In the genomic region with DNA sequence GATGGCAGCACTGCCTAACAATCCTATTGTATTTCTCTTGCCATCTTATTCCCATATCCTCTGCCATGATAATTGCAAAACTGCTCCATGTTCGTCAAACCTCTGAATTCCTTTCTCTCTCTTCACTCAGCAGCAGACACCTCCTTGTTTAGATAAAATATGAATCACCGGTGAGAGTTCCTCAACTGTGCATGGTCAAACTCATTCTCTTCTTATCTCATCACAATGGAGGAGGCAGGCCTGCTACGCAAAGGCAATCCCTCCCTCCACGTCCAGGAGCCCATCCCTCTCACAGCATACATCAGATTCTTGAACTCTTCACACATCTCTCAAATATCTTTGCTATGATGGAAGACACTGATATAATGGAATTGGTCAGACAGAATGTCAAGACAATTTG, we compare ENCODE assay signal across 17 cellular contexts.
A peak's percentile ranks its signal among the peaks of the same experiment; 100 is the strongest.
DNase-seq lines count a peak whose midpoint lies in the region; ATAC-seq and TF ChIP-seq lines count a peak whose summit lies in the region.
"Had no signal": no experiment of that assay in that cellular context is flagged by ENCODE, and none has a peak within 500 bp of the region (broad histone marks: within the 10 kb centered on the region; RNA-seq: fewer than 3 reads in every experiment).

No MANE protein-coding gene starts in this region.

- intact Hi-C loops in lower leg skin (cut with DNase I; ENCODE audit: low total_unique reads) = no loop called here

- CTCF ChIA-PET in AG04450 (lab: Charles Lee) = interaction anchor here (1.0 kb wide), 1 partner anchor 43 kb away, joined by 3 read pairs; no protein-coding TSS in a partner anchor

- no peaks in the 10 kb centered on the region for H3K9me3 ChIP-seq in AG04450 (ENCODE audit: control insufficient read depth, insufficient read depth, low read length)

- WGBS in lower leg skin, 2 donors = 87 to 93% methylated on average over 4 of the region's 4 CpGs

- H3K4me3 ChIP-seq in AG04450 (ENCODE audit: low read depth, low read length) = no peak overlapping the region
- H3K4me3 ChIP-seq in lower leg skin (ENCODE audit: low read depth, poor library complexity, severe bottlenecking) = no peak overlapping the region
- H3K4me3 ChIP-seq: cardiac muscle cell had no signal

- no peak for TF ChIP-seq POLR2A in lower leg skin (IDR thresholded peaks at IDR 0.05)

- H3K27ac ChIP-seq in AG04450 (ENCODE audit: low read depth, low read length) = peak overlapping the region; percentile 49
- H3K27ac ChIP-seq: cardiac muscle cell, KMS-11 had no signal

- ATAC-seq in GM21717 (IDR thresholded peaks at IDR 0.05; ENCODE audit: unreplicated experiment) = no peak
- ATAC-seq: Right ventricle myocardium inferior had no signal

- POLR2A ChIA-PET in AG04450 (lab: Yijun Ruan, JAX) = no interaction called here

- TF ChIP-seq CTCF in AG04450 (IDR thresholded peaks at IDR 0.05; ENCODE audit: low read depth, low read length) (no peak), lower leg skin (IDR thresholded peaks at IDR 0.05) (no peak)

- DNase-seq in AG04450 (ENCODE audit: low read depth, low spot score) (peak; percentile 87), HT1080 (ENCODE audit: low read depth) (peak; percentile 87), astrocyte of the hippocampus (ENCODE audit: low read depth, low spot score) (peak; percentile 52), islet precursor cell (peak; percentile 61), D341Med (ENCODE audit: low spot score) (no peak), lower leg skin (ENCODE audit: low spot score in 2 of 2) (no peak), medulla oblongata (ENCODE audit: extremely low spot score) (no peak)
- DNase-seq: activated CD4-positive, alpha-beta memory T cell treated with anti-CD3 and anti-CD28 coated beads for 36 hours; AML-193; NCI-H187; NCI-H526 treated with DMSO at 0.1 percent for 48 hours; substantia nigra; T-helper 9 cell had no signal

- no peaks in the 10 kb centered on the region for H3K27me3 ChIP-seq in AG04450 (ENCODE audit: control insufficient read depth, insufficient read depth, low read length)
- H3K27me3 ChIP-seq: cardiac muscle cell had no signal

Comparison
In these comparisons a context has a peak if more than half of its experiments do, and no peak if none do; other contexts are left out.
1. DNase-seq: peak in AG04450 (single experiment), HT1080 (single experiment), astrocyte of the hippocampus (single experiment) and islet precursor cell (single experiment); none in D341Med (single experiment), lower leg skin (0 of 2) and medulla oblongata (single experiment).